22 cellular contexts compared by ENCODE assay signal in the genomic region with DNA sequence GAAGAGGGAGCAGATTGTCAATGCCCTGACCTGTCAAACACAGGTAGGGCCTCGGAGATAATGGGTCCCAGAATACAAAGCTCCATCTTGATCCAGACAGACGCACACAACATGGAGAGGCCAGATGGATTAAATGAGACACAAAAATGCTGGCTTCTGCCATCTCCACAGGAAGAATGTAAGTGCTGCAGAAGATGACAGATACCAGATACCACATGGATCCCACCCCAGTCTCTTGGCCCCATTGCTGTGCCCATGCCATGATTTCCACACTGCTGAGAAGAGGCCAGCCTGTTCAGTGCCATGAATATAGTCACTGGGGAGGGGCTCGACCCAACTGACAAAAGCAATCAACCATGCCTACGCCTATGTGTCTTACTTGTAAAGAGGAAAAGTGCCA.
"Had no signal": no experiment of that assay in that cellular context is flagged by ENCODE, and none has a peak within 500 bp of the region (broad histone marks: within the 10 kb centered on the region; RNA-seq: fewer than 3 reads in every experiment).

No MANE protein-coding gene starts in this region.

- ATAC-seq: gastrocnemius medialis; naive thymus-derived CD8-positive, alpha-beta T cell; right lobe of liver had no signal

- DNase-seq: activated CD4-positive, alpha-beta memory T cell treated with anti-CD3 and anti-CD28 coated beads, Interleukin-2, amount 10 ng/mL, durations not matched to agents 7 days and 5 days; activated CD4-positive, alpha-beta T cell treated with anti-CD3 and anti-CD28 coated beads, Interleukin-2, amount 10 ng/mL, durations not matched to agents 24 days and 14 days; activated CD4-positive, CD25-positive, alpha-beta regulatory T cell treated with anti-CD3 and anti-CD28 coated beads, Interleukin-2, amount 50 U/mL, for 72 hours; activated CD8-positive, alpha-beta memory T cell treated with anti-CD3 and anti-CD28 coated beads, Interleukin-2, amount 50 U/mL, for 48 hours; activated gamma-delta T cell; activated naive CD4-positive, alpha-beta T cell treated with anti-CD3 and anti-CD28 coated beads, Interleukin-2, amount 10 ng/mL, durations not matched to agents 7 days and 5 days; activated naive CD8-positive, alpha-beta T cell treated with anti-CD3 and anti-CD28 coated beads, Interleukin-2, amount 10 ng/mL, durations not matched to agents 7 days and 5 days; activated T-cell treated with anti-CD3 and anti-CD28 coated beads, Interleukin-2, amount 50 U/mL, for 24 hours; cerebellar nuclear complex; colonic mucosa; effector CD8-positive, alpha-beta T cell; esophagus squamous epithelium; gastrocnemius medialis; head of caudate nucleus; hypothalamus; immature natural killer cell; naive thymus-derived CD8-positive, alpha-beta T cell; right lobe of liver; stimulated activated CD4-positive, alpha-beta T cell treated with anti-CD3 and anti-CD28 coated beads, Interleukin-2, amount 100 ng/mL, for 48 hours; stimulated activated naive CD4-positive, alpha-beta T cell treated with Interleukin-2 at 50 U/mL for 16 hours; transverse colon had no signal

- H3K9me3 Mint-ChIP-seq: activated CD4-positive, alpha-beta memory T cell treated with anti-CD3 and anti-CD28 coated beads, Interleukin-2, amount 10 ng/mL, durations not matched to agents 7 days and 5 days; activated CD4-positive, alpha-beta T cell treated with anti-CD3 and anti-CD28 coated beads, Interleukin-2, amount 10 ng/mL, durations not matched to agents 24 days and 14 days; activated naive CD4-positive, alpha-beta T cell treated with anti-CD3 and anti-CD28 coated beads, Interleukin-2, amount 10 ng/mL, durations not matched to agents 7 days and 5 days; activated naive CD8-positive, alpha-beta T cell treated with anti-CD3 and anti-CD28 coated beads, Interleukin-2, amount 10 ng/mL, durations not matched to agents 7 days and 5 days; activated T-cell treated with anti-CD3 and anti-CD28 coated beads, Interleukin-2, amount 50 U/mL, for 24 hours; brain; naive thymus-derived CD8-positive, alpha-beta T cell had no signal

- H3K27ac Mint-ChIP-seq: activated CD4-positive, alpha-beta memory T cell treated with anti-CD3 and anti-CD28 coated beads, Interleukin-2, amount 10 ng/mL, durations not matched to agents 7 days and 5 days; activated CD4-positive, alpha-beta T cell treated with anti-CD3 and anti-CD28 coated beads, Interleukin-2, amount 10 ng/mL, durations not matched to agents 24 days and 14 days; activated naive CD4-positive, alpha-beta T cell treated with anti-CD3 and anti-CD28 coated beads, Interleukin-2, amount 10 ng/mL, durations not matched to agents 7 days and 5 days; activated naive CD8-positive, alpha-beta T cell treated with anti-CD3 and anti-CD28 coated beads, Interleukin-2, amount 10 ng/mL, durations not matched to agents 7 days and 5 days; activated T-cell treated with anti-CD3 and anti-CD28 coated beads, Interleukin-2, amount 50 U/mL, for 24 hours; naive thymus-derived CD8-positive, alpha-beta T cell had no signal

- H3K4me3 Mint-ChIP-seq: activated CD4-positive, alpha-beta memory T cell treated with anti-CD3 and anti-CD28 coated beads, Interleukin-2, amount 10 ng/mL, durations not matched to agents 7 days and 5 days; activated CD4-positive, alpha-beta T cell treated with anti-CD3 and anti-CD28 coated beads, Interleukin-2, amount 10 ng/mL, durations not matched to agents 24 days and 14 days; activated naive CD4-positive, alpha-beta T cell treated with anti-CD3 and anti-CD28 coated beads, Interleukin-2, amount 10 ng/mL, durations not matched to agents 7 days and 5 days; activated naive CD8-positive, alpha-beta T cell treated with anti-CD3 and anti-CD28 coated beads, Interleukin-2, amount 10 ng/mL, durations not matched to agents 7 days and 5 days; activated T-cell treated with anti-CD3 and anti-CD28 coated beads, Interleukin-2, amount 50 U/mL, for 24 hours; brain; immature natural killer cell; naive thymus-derived CD8-positive, alpha-beta T cell had no signal

- H3K27me3 Mint-ChIP-seq: activated CD4-positive, alpha-beta memory T cell treated with anti-CD3 and anti-CD28 coated beads, Interleukin-2, amount 10 ng/mL, durations not matched to agents 7 days and 5 days; activated CD4-positive, alpha-beta T cell treated with anti-CD3 and anti-CD28 coated beads, Interleukin-2, amount 10 ng/mL, durations not matched to agents 24 days and 14 days; activated naive CD4-positive, alpha-beta T cell treated with anti-CD3 and anti-CD28 coated beads, Interleukin-2, amount 10 ng/mL, durations not matched to agents 7 days and 5 days; activated T-cell treated with anti-CD3 and anti-CD28 coated beads, Interleukin-2, amount 50 U/mL, for 24 hours; brain; naive thymus-derived CD8-positive, alpha-beta T cell had no signal

- H3K4me1 Mint-ChIP-seq: activated CD4-positive, alpha-beta memory T cell treated with anti-CD3 and anti-CD28 coated beads, Interleukin-2, amount 10 ng/mL, durations not matched to agents 7 days and 5 days; activated CD4-positive, alpha-beta T cell treated with anti-CD3 and anti-CD28 coated beads, Interleukin-2, amount 10 ng/mL, durations not matched to agents 24 days and 14 days; activated naive CD4-positive, alpha-beta T cell treated with anti-CD3 and anti-CD28 coated beads, Interleukin-2, amount 10 ng/mL, durations not matched to agents 7 days and 5 days; activated naive CD8-positive, alpha-beta T cell treated with anti-CD3 and anti-CD28 coated beads, Interleukin-2, amount 10 ng/mL, durations not matched to agents 7 days and 5 days; immature natural killer cell; naive thymus-derived CD8-positive, alpha-beta T cell had no signal

- H3K36me3 Mint-ChIP-seq: activated naive CD4-positive, alpha-beta T cell treated with anti-CD3 and anti-CD28 coated beads, Interleukin-2, amount 10 ng/mL, durations not matched to agents 7 days and 5 days; activated naive CD8-positive, alpha-beta T cell treated with anti-CD3 and anti-CD28 coated beads, Interleukin-2, amount 10 ng/mL, durations not matched to agents 7 days and 5 days; immature natural killer cell; naive thymus-derived CD8-positive, alpha-beta T cell had no signal
